ENCODE assay signal across 9 cellular contexts in the genomic region with DNA sequence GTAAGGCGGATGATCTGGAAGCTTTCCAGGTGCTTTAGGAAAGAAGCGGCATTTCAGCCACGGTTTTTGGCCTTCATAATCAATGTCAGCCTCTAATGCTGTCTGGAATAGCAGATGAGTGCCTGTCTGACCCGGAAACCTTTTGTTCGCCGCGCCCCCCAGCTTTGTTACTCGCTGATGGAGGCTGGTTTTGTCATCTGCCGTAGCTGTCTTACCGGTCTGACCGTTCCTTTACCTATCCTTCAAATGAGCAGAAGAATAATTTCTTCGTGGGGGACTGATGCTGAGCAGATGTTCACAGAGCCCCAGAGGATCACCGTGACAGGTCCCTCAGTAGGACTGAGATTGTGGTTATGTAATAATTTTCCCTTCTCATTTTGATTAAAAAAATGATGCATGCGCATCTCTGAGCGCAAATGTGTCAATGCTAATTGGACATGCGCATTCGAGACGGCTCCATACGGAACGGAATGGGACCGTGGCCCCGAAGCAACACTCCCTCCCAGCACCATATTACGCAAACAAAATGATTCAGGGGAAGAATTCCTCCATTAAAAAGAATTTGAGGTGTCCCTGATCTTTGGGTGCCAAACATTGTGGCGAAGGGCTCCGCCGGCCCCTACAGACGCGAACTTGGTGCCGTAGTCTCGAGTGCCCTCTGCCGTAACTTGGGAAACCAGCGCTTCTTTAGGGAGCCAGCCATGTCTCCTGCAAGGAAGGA. TPM values are rescaled to one million over a fixed set of nuclear protein-coding genes. Genes with fewer than 3 reads are reported as not detected.
DNase-seq lines count a peak whose midpoint lies in the region; ATAC-seq and TF ChIP-seq lines count a peak whose summit lies in the region.
"Had no signal": no experiment of that assay in that cellular context is flagged by ENCODE, and none has a peak within 500 bp of the region (broad histone marks: within the 10 kb centered on the region; RNA-seq: fewer than 3 reads in every experiment).

No MANE protein-coding gene starts in this region.

- in situ Hi-C loops in ACHN (cut with HindIII; ENCODE audit: low pct_ligation_motif_present, low pct_unique_long_range_greater_than_20kb, low sequenced_read_pairs) = no loop called here
- in situ Hi-C loops in gastrocnemius medialis (cut with MboI; ENCODE audit: low sequenced_read_pairs in 4 of 4) = loop anchor here in 3 of 4 donors (10.0 to 25.0 kb wide), 3 partner anchors 132 to 899 kb away; no protein-coding TSS in a partner anchor

- H3K27me3 ChIP-seq in gastrocnemius medialis = peaks cover 14 to 48% (median 38%) of the 10 kb centered on the region in 3 donors

- DNase-seq in ACHN (peak; percentile 60), GM10266 (ENCODE audit: extremely low spot score) (no peak), NCI-H345 treated with DMSO at 0.1 percent for 48 hours (lab: John Stamatoyannopoulos, UW; ENCODE audit: unreplicated experiment) (peak; percentile 44), iPS-NIHi11 (ENCODE audit: low spot score) (peak; percentile 52), gastrocnemius medialis (no peak)

- no peaks in the 10 kb centered on the region for H3K4me1 ChIP-seq in gastrocnemius medialis

- H3K4me1 Mint-ChIP-seq in brain = peaks cover 6% of the 10 kb centered on the region

- peak overlapping the region in 3 of 4 donors; percentile 23 to 51 (median 44) for H3K4me3 ChIP-seq in gastrocnemius medialis

- peak overlapping the region; percentile 77 to 81 (median 81) for H3K4me3 Mint-ChIP-seq in brain

- intact Hi-C loops in gastrocnemius medialis (cut with DNase I; ENCODE audit: low total_unique reads) = loop anchor here (2.0 kb wide), 1 partner anchor 130 kb away; no protein-coding TSS in a partner anchor

- H3K36me3 Mint-ChIP-seq in brain = no peaks in the 10 kb centered on the region

- no peaks in the 10 kb centered on the region for H3K36me3 ChIP-seq in gastrocnemius medialis
- H3K36me3 ChIP-seq: neutrophil had no signal

- no peaks in the 10 kb centered on the region for H3K9me3 ChIP-seq in gastrocnemius medialis
- H3K9me3 ChIP-seq: neutrophil had no signal

- H3K9me3 Mint-ChIP-seq in brain = no peaks in the 10 kb centered on the region

- TF ChIP-seq POLR2A in gastrocnemius medialis (IDR thresholded peaks at IDR 0.05) = no peak

- H3K27me3 Mint-ChIP-seq in brain = peaks cover 69% of the 10 kb centered on the region

- no peak for ATAC-seq in gastrocnemius medialis
- ATAC-seq in HG03108 (IDR thresholded peaks at IDR 0.05; ENCODE audit: unreplicated experiment) = no peak
- no peak for ATAC-seq in GM19328 (IDR thresholded peaks at IDR 0.05; ENCODE audit: unreplicated experiment)

- peak overlapping the region in 3 of 5 experiments; percentile 23 to 57 (median 24) for H3K27ac Mint-ChIP-seq in brain

- H3K27ac ChIP-seq in gastrocnemius medialis = no peak overlapping the region
- H3K27ac ChIP-seq: neutrophil had no signal

- TF ChIP-seq CTCF in GM10266 (IDR thresholded peaks at IDR 0.05; ENCODE audit: control insufficient read depth, insufficient read depth, low read depth, missing control alignments) (peak; percentile 33), brain (conservative IDR thresholded peaks at IDR 0.05) (peak; percentile 84 to 88), gastrocnemius medialis (IDR thresholded peaks at IDR 0.05 in 4 of 5, conservative IDR thresholded peaks at IDR 0.05 in 1 of 5) (peak in 3 of 5 experiments; percentile 12 to 41 (median 32))

RNA-seq across cellular contexts. Expression of gene TLX3, which starts 27.6 kb away (rescaled TPM):
- 11.1 TPM for polyA plus RNA-seq in brain (ENCODE audit: insufficient read depth, low read depth, low replicate concordance)
- total RNA-seq in gastrocnemius medialis = not detected

RNA-seq across cellular contexts. Expression of gene NPM1, which starts 51.0 kb away (rescaled TPM):
- polyA plus RNA-seq in brain (ENCODE audit: insufficient read depth, low read depth, low replicate concordance) = 407 TPM
- total RNA-seq in gastrocnemius medialis = 100 to 1,000 TPM; 277 to 651 (median 413) TPM

Comparison
In these comparisons a context has a peak if more than half of its experiments do, and no peak if none do; other contexts are left out.
1. DNase-seq: peak in ACHN (single experiment), NCI-H345 treated with DMSO at 0.1 percent for 48 hours (single experiment) and iPS-NIHi11 (single experiment); none in GM10266 (single experiment) and gastrocnemius medialis (0 of 2).
2. CTCF ChIP-seq: peak in every context shown above with its lines; median percentile 86 in brain; 33 in GM10266; 32 in gastrocnemius medialis.